29 cellular contexts compared by ENCODE assay signal in genomic region chr1:190619724-190620123, GRCh38.
"Had no signal": no experiment of that assay in that cellular context is flagged by ENCODE, and none has a peak within 500 bp of the region (broad histone marks: within the 10 kb centered on the region; RNA-seq: fewer than 3 reads in every experiment).

No MANE protein-coding gene starts in this region.

- H3K36me3 ChIP-seq: heart right ventricle, left lung, neutrophil, right lobe of liver, suprapubic skin, vagina had no signal

- H3K9ac ChIP-seq: parathyroid adenoma had no signal

- H3K9me3 ChIP-seq: neutrophil, right lobe of liver, suprapubic skin, vagina had no signal

- FAIRE-seq: islet of Langerhans had no signal

- H3K4me2 ChIP-seq: smooth muscle cell had no signal

- H2AFZ ChIP-seq: parathyroid adenoma had no signal

- H3K27me3 ChIP-seq: dorsolateral prefrontal cortex, heart right ventricle, left lung, neutrophil, right lobe of liver, suprapubic skin, vagina had no signal

- H3K4me3 ChIP-seq: dorsolateral prefrontal cortex, heart right ventricle, left lung, right lobe of liver, smooth muscle cell, suprapubic skin, vagina had no signal

- H3K4me1 ChIP-seq: heart right ventricle, left lung, parathyroid adenoma, right lobe of liver, suprapubic skin, vagina had no signal

- DNase-seq: dorsolateral prefrontal cortex; effector CD8-positive, alpha-beta T cell; endodermal cell; foreskin melanocyte; glutamatergic neuron; heart right ventricle; hippocampal formation; left cardiac atrium; left lung; mesenchymal stem cell; midbrain; naive thymus-derived CD8-positive, alpha-beta T cell; nephron progenitor cell; right lobe of liver; stimulated activated CD4-positive, alpha-beta T cell treated with anti-CD3 and anti-CD28 coated beads, Interleukin-12 subunit alpha, Interleukin-12 subunit beta, amount 100 ng/mL, for 4 hours; stimulated activated CD4-positive, alpha-beta T cell treated with anti-CD3 and anti-CD28 coated beads, Interleukin-1b, Interleukin-23, amount 100 ng/mL, for 48 hours; stimulated activated CD4-positive, alpha-beta T cell treated with anti-CD3 and anti-CD28 coated beads, Interleukin-4, amount 100 ng/mL, for 1 hour; stimulated activated CD8-positive, alpha-beta memory T cell treated with anti-CD3 and anti-CD28 coated beads, Interleukin-4, amount 100 ng/mL, for 48 hours; stimulated activated naive CD4-positive, alpha-beta T cell; stimulated activated naive CD8-positive, alpha-beta T cell treated with anti-CD3 and anti-CD28 coated beads, Interleukin-15, amount 100 ng/mL, for 72 hours; trophoblast cell had no signal

- H3K27ac ChIP-seq: dorsolateral prefrontal cortex, epithelial cell of prostate, heart right ventricle, left lung, neutrophil, parathyroid adenoma, right lobe of liver, suprapubic skin, vagina had no signal

- ATAC-seq: esophagus mucosa; heart right ventricle; left cardiac atrium; left lung; naive thymus-derived CD8-positive, alpha-beta T cell; right lobe of liver; stimulated activated naive CD8-positive, alpha-beta T cell treated with anti-CD3 and anti-CD28 coated beads, Interleukin-15, amount 100 ng/mL, for 72 hours had no signal

- H3K79me2 ChIP-seq: parathyroid adenoma had no signal
